Comparison of ENCODE assay signal across 24 cellular contexts in the genomic region with DNA sequence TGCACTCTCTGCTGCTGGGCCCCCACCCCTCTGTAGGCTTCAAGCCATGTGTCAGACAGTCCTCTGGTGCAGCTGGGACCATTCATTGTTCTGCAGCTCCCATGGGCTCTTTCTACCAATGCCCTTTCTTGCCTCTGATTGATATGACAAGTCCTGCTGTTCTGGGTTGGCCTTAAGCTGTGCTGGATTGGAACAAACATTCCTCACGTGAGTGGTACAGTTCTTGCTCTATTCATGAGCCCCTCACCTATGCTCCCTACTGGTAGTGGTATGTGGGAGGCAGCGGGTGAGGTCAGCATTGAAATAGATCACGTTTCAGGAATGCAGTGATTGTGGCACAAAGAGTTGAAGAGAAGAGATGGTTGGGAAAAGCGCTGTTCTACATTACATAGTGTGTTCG.
"Had no signal": no experiment of that assay in that cellular context is flagged by ENCODE, and none has a peak within 500 bp of the region (broad histone marks: within the 10 kb centered on the region; RNA-seq: fewer than 3 reads in every experiment).

No MANE protein-coding gene starts in this region.

- H3K36me3 Mint-ChIP-seq: stimulated activated memory B cell treated with anti-CD40 and anti-IgM and Interleukin-4, amounts not matched to agents 10 μg/mL and 1 μg/mL and 100 μg/mL, for 72 hours had no signal

- H3K9ac ChIP-seq: parathyroid adenoma, SK-N-SH had no signal

- H3K27me3 ChIP-seq: adrenal gland, brain microvascular endothelial cell, esophagus muscularis mucosa, hepatocyte, neutrophil had no signal

- DNase-seq: activated CD4-positive, alpha-beta memory T cell treated with anti-CD3 and anti-CD28 coated beads for 36 hours; activated CD4-positive, alpha-beta T cell treated with anti-CD3 and anti-CD28 coated beads for 36 hours; activated CD8-positive, alpha-beta memory T cell treated with anti-CD3 and anti-CD28 coated beads, Interleukin-2, amount 10 ng/mL, durations not matched to agents 7 days and 5 days; activated effector memory CD4-positive, alpha-beta T cell treated with anti-CD3 and anti-CD28 coated beads, Interleukin-2, amount 50 U/mL, for 16 hours; activated T-cell treated with anti-CD3 and anti-CD28 coated beads, Interleukin-2, amount 50 U/mL, for 24 hours; adrenal gland; kidney; left ventricle myocardium superior; naive thymus-derived CD8-positive, alpha-beta T cell; retina; SK-N-SH; stimulated activated CD4-positive, alpha-beta T cell treated with anti-CD3 and anti-CD28 coated beads, Interleukin-2, amount 100 ng/mL, for 48 hours; T-cell; T-helper 9 cell; trophoblast cell had no signal

- H3K4me1 Mint-ChIP-seq: activated CD4-positive, alpha-beta T cell treated with anti-CD3 and anti-CD28 coated beads for 36 hours; activated CD8-positive, alpha-beta memory T cell treated with anti-CD3 and anti-CD28 coated beads, Interleukin-2, amount 10 ng/mL, durations not matched to agents 7 days and 5 days; activated naive CD4-positive, alpha-beta T cell treated with anti-CD3 and anti-CD28 coated beads, Interleukin-2, amount 50 U/mL, for 24 hours; memory B cell; naive thymus-derived CD8-positive, alpha-beta T cell; stimulated activated memory B cell treated with anti-CD40 and anti-IgM and Interleukin-4, amounts not matched to agents 10 μg/mL and 1 μg/mL and 100 μg/mL, for 72 hours; T-cell had no signal

- H3K9me3 ChIP-seq: SK-N-SH had no signal

- H3K36me3 ChIP-seq: adrenal gland, brain microvascular endothelial cell, esophagus muscularis mucosa, neutrophil had no signal

- H3K27ac ChIP-seq: adrenal gland, brain microvascular endothelial cell, esophagus muscularis mucosa, hepatocyte, neutrophil, parathyroid adenoma, VCaP had no signal

- H3K4me3 ChIP-seq: adrenal gland, esophagus muscularis mucosa, hepatocyte had no signal

- H3K27ac Mint-ChIP-seq: activated CD4-positive, alpha-beta memory T cell treated with anti-CD3 and anti-CD28 coated beads for 36 hours; activated CD4-positive, alpha-beta T cell treated with anti-CD3 and anti-CD28 coated beads for 36 hours; activated CD8-positive, alpha-beta memory T cell treated with anti-CD3 and anti-CD28 coated beads, Interleukin-2, amount 10 ng/mL, durations not matched to agents 7 days and 5 days; activated naive CD4-positive, alpha-beta T cell treated with anti-CD3 and anti-CD28 coated beads, Interleukin-2, amount 50 U/mL, for 24 hours; activated T-cell treated with anti-CD3 and anti-CD28 coated beads, Interleukin-2, amount 50 U/mL, for 24 hours; memory B cell; stimulated activated memory B cell treated with anti-CD40 and anti-IgM and Interleukin-4, amounts not matched to agents 10 μg/mL and 1 μg/mL and 100 μg/mL, for 72 hours; T-cell had no signal

- H3K4me3 Mint-ChIP-seq: activated CD4-positive, alpha-beta memory T cell treated with anti-CD3 and anti-CD28 coated beads for 36 hours; activated CD4-positive, alpha-beta T cell treated with anti-CD3 and anti-CD28 coated beads for 36 hours; activated CD8-positive, alpha-beta memory T cell treated with anti-CD3 and anti-CD28 coated beads, Interleukin-2, amount 10 ng/mL, durations not matched to agents 7 days and 5 days; activated naive CD4-positive, alpha-beta T cell treated with anti-CD3 and anti-CD28 coated beads, Interleukin-2, amount 50 U/mL, for 24 hours; activated T-cell treated with anti-CD3 and anti-CD28 coated beads, Interleukin-2, amount 50 U/mL, for 24 hours; memory B cell; naive thymus-derived CD8-positive, alpha-beta T cell; stimulated activated memory B cell treated with anti-CD40 and anti-IgM and Interleukin-4, amounts not matched to agents 10 μg/mL and 1 μg/mL and 100 μg/mL, for 72 hours; T-cell had no signal

- H3K4me1 ChIP-seq: adrenal gland, esophagus muscularis mucosa, parathyroid adenoma had no signal

- H3K4me2 ChIP-seq: hepatocyte, SK-N-SH had no signal

- H3K27me3 Mint-ChIP-seq: activated CD4-positive, alpha-beta memory T cell treated with anti-CD3 and anti-CD28 coated beads for 36 hours; activated CD4-positive, alpha-beta T cell treated with anti-CD3 and anti-CD28 coated beads for 36 hours; activated CD8-positive, alpha-beta memory T cell treated with anti-CD3 and anti-CD28 coated beads, Interleukin-2, amount 10 ng/mL, durations not matched to agents 7 days and 5 days; activated naive CD4-positive, alpha-beta T cell treated with anti-CD3 and anti-CD28 coated beads, Interleukin-2, amount 50 U/mL, for 24 hours; activated T-cell treated with anti-CD3 and anti-CD28 coated beads, Interleukin-2, amount 50 U/mL, for 24 hours; naive thymus-derived CD8-positive, alpha-beta T cell; stimulated activated memory B cell treated with anti-CD40 and anti-IgM and Interleukin-4, amounts not matched to agents 10 μg/mL and 1 μg/mL and 100 μg/mL, for 72 hours had no signal

- H3K79me2 ChIP-seq: hepatocyte, parathyroid adenoma had no signal
